9 cellular contexts compared by ENCODE assay signal in the genomic region with DNA sequence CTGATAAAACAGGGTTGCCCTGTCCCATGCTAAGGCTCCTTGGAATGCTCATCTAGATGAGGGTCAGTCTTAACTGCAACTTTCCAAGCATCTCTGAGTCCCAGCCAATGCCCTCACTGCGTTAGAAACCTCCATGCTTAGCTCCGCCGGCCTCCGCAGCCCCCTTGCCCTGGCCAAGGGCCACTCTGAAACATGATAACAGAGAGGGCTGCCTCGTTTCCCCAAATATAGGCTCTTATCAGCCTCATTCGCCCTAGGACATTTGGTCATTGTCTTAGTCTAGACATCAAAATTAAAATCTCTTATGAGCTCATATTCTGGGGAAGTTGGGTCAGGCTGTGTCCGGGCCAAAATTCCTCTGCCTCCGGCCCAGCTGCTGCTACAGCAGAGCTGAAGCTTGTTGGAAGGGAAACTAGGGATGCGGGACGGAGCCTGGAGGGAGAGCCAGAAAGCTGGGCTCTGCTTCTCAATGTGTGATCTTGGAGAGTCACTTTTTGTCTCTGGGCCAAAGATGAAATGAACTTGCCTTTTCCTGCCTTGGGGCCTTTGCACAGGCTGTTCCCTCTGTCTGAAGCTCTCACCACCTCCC.
DNase-seq lines count a peak whose midpoint lies in the region; ATAC-seq, FAIRE-seq and TF ChIP-seq lines count a peak whose summit lies in the region.
"Had no signal": no experiment of that assay in that cellular context is flagged by ENCODE, and none has a peak within 500 bp of the region (broad histone marks: within the 10 kb centered on the region; RNA-seq: fewer than 3 reads in every experiment).

No MANE protein-coding gene starts in this region.

- TF ChIP-seq POLR2A in GM12891 (IDR thresholded peaks at IDR 0.05; ENCODE audit: low read depth, low read length), result no peak

- DNase-seq in dermis blood vessel endothelial cell (peak; percentile 93), lower lobe of right lung (no peak), smooth muscle cell (lab: John Stamatoyannopoulos, UW; ENCODE audit: unreplicated experiment) (no peak), NCI-H510A (lab: John Stamatoyannopoulos, UW) (no peak), GM12891 (ENCODE audit: insufficient read length, low spot score) (no peak)
- no peak for DNase-seq in activated T-cell treated with anti-CD3 and anti-CD28 coated beads, Interleukin-2, amount 50 U/mL, for 48 hours

- H3K79me2 ChIP-seq in KMS-11 (ENCODE audit: insufficient read depth, low read depth) (no peaks in the 10 kb centered on the region), smooth muscle cell (ENCODE audit: low read depth) (no peaks in the 10 kb centered on the region)

- no peak overlapping the region for H3K4me2 ChIP-seq in KMS-11
- no peak overlapping the region for H3K4me2 ChIP-seq in smooth muscle cell

- H3K36me3 ChIP-seq in KMS-11 (ENCODE audit: insufficient read depth) (no peaks in the 10 kb centered on the region), lower lobe of right lung (no peaks in the 10 kb centered on the region), smooth muscle cell (ENCODE audit: low read depth) (no peaks in the 10 kb centered on the region)
- H3K36me3 ChIP-seq: prostate gland had no signal

- no peak for FAIRE-seq in GM12891 (lab: Jason Lieb, UNC)

- H3K4me3 ChIP-seq in KMS-11 (IDR thresholded peaks at IDR 0.05; ENCODE audit: insufficient read depth, low read depth, low read length), result no peak overlapping the region
- no peak overlapping the region for H3K4me3 ChIP-seq in lower lobe of right lung
- no peak overlapping the region for H3K4me3 ChIP-seq in smooth muscle cell
- H3K4me3 ChIP-seq: prostate gland had no signal

- ATAC-seq in lower lobe of right lung (peak; percentile 50 to 51), HG02973 (IDR thresholded peaks at IDR 0.05; ENCODE audit: unreplicated experiment) (no peak)

- H3K27me3 ChIP-seq in KMS-11 (ENCODE audit: insufficient read depth, low read depth), result no peaks in the 10 kb centered on the region
- no peaks in the 10 kb centered on the region for H3K27me3 ChIP-seq in lower lobe of right lung (ENCODE audit: low read depth)
- H3K27me3 ChIP-seq in smooth muscle cell (ENCODE audit: low read depth), result no peaks in the 10 kb centered on the region

- H3K9ac ChIP-seq in KMS-11, result no peak overlapping the region
- H3K9ac ChIP-seq in smooth muscle cell (ENCODE audit: low read depth), result no peak overlapping the region

- no peak for TF ChIP-seq CTCF in KMS-11 (conservative IDR thresholded peaks at IDR 0.05; ENCODE audit: low read depth, low read length)
- TF ChIP-seq CTCF in lower lobe of right lung (IDR thresholded peaks at IDR 0.05), result no peak
- TF ChIP-seq CTCF in smooth muscle cell (IDR thresholded peaks at IDR 0.05; ENCODE audit: borderline replicate concordance, insufficient read depth, poor library complexity, severe bottlenecking), result no peak

- intact Hi-C loops in lower lobe of right lung (cut with DNase I), result loop anchor here (5.0 kb wide), 1 partner anchor 62 kb away; no protein-coding TSS in a partner anchor

- H3K9me3 ChIP-seq in lower lobe of right lung (no peaks in the 10 kb centered on the region), smooth muscle cell (replicated peaks; ENCODE audit: low read depth) (no peaks in the 10 kb centered on the region)
- H3K9me3 ChIP-seq: prostate gland had no signal

- no peaks in the 10 kb centered on the region for H3F3A ChIP-seq in smooth muscle cell (ENCODE audit: low read depth)

- H2AFZ ChIP-seq in KMS-11 (ENCODE audit: low read depth) (peak overlapping the region; percentile 42; the same call in 1 of the 2 replicates), smooth muscle cell (ENCODE audit: low read depth) (peak overlapping the region; percentile 85)

- WGBS in smooth muscle cell (ENCODE audit: low lambda C conversion rate), result 79% methylated on average over 10 of the region's 10 CpGs

- H3K4me1 ChIP-seq in KMS-11 (ENCODE audit: low read depth, poor library complexity, severe bottlenecking), result no peaks in the 10 kb centered on the region
- peaks cover 36% of the 10 kb centered on the region for H3K4me1 ChIP-seq in lower lobe of right lung
- peaks cover 14% of the 10 kb centered on the region for H3K4me1 ChIP-seq in smooth muscle cell (ENCODE audit: low read depth)
- H3K4me1 ChIP-seq: prostate gland had no signal

- H4K20me1 ChIP-seq in KMS-11 (ENCODE audit: insufficient read depth), result no peaks in the 10 kb centered on the region
- H4K20me1 ChIP-seq in smooth muscle cell (ENCODE audit: low read depth), result no peaks in the 10 kb centered on the region

- H3K27ac ChIP-seq in KMS-11 (no peak overlapping the region), lower lobe of right lung (peak overlapping the region; percentile 60), smooth muscle cell (ENCODE audit: low read depth) (no peak overlapping the region)

TF ChIP-seq in GM12891, 5 proteins besides CTCF, POLR2A, EP300 and RAD21:
- TF ChIP-seq TAF1 (IDR thresholded peaks at IDR 0.05; ENCODE audit: low read depth, low read length) (no peak), POU2F2 (IDR thresholded peaks at IDR 0.05; ENCODE audit: low read depth, low read length) (no peak), PAX5 (IDR thresholded peaks at IDR 0.05; ENCODE audit: insufficient read depth, low read length, severe bottlenecking) (no peak), POLR2AphosphoS5 (IDR thresholded peaks at IDR 0.05; ENCODE audit: low read depth, low read length) (no peak), SPI1 (IDR thresholded peaks at IDR 0.05; ENCODE audit: low read depth, low read length) (no peak)
